In genomic region chr9:131720330-131720729, GRCh38 we compare ENCODE assay signal across 13 cellular contexts. TPM values are rescaled to one million over a fixed set of nuclear protein-coding genes. Genes with fewer than 3 reads are reported as not detected.
A peak's percentile ranks its signal among the peaks of the same experiment; 100 is the strongest.
DNase-seq lines count a peak whose midpoint lies in the region; ATAC-seq and TF ChIP-seq lines count a peak whose summit lies in the region.
"Had no signal": no experiment of that assay in that cellular context is flagged by ENCODE, and none has a peak within 500 bp of the region (broad histone marks: within the 10 kb centered on the region; RNA-seq: fewer than 3 reads in every experiment).

No MANE protein-coding gene starts in this region.

- H3K4me1 ChIP-seq in right atrium auricular region = peaks cover 0 to 80% of the 10 kb centered on the region in 2 donors
- H3K4me1 ChIP-seq: A549 had no signal

- H3K27me3 ChIP-seq in right atrium auricular region = no peaks in the 10 kb centered on the region
- H3K27me3 ChIP-seq: neutrophil had no signal

- ATAC-seq in HG03439 (IDR thresholded peaks at IDR 0.05; ENCODE audit: unreplicated experiment) = peak; percentile 37
- ATAC-seq in activated T-helper 17 cell treated with anti-CD3 and anti-CD28 coated beads, Interleukin-2, amount 50 U/mL, for 72 hours (replicated peaks) = peak; percentile 91
- peak; percentile 88 for ATAC-seq in stimulated activated effector memory CD8-positive, alpha-beta T cell treated with anti-CD3 and anti-CD28 coated beads, Interleukin-12 subunit alpha, Interleukin-12 subunit beta, amount 100 ng/mL, for 72 hours
- ATAC-seq: A549 had no signal

- H3K36me3 Mint-ChIP-seq in activated CD4-positive, alpha-beta T cell treated with anti-CD3 and anti-CD28 coated beads, Interleukin-2, amount 10 ng/mL, durations not matched to agents 24 days and 14 days (ENCODE audit: low read depth) = peaks cover 30% of the 10 kb centered on the region
- peaks cover 77% of the 10 kb centered on the region for H3K36me3 Mint-ChIP-seq in activated T-helper 17 cell treated with anti-CD3 and anti-CD28 coated beads, Interleukin-2, amount 50 U/mL, for 72 hours (ENCODE audit: low read depth)
- H3K36me3 Mint-ChIP-seq in stimulated activated effector memory CD8-positive, alpha-beta T cell treated with anti-CD3 and anti-CD28 coated beads, Interleukin-12 subunit alpha, Interleukin-12 subunit beta, amount 100 ng/mL, for 72 hours = peaks cover 66% of the 10 kb centered on the region

- H3K27ac Mint-ChIP-seq in activated CD4-positive, alpha-beta T cell treated with anti-CD3 and anti-CD28 coated beads, Interleukin-2, amount 10 ng/mL, durations not matched to agents 24 days and 14 days = peak overlapping the region; percentile 75
- H3K27ac Mint-ChIP-seq in activated T-helper 17 cell treated with anti-CD3 and anti-CD28 coated beads, Interleukin-2, amount 50 U/mL, for 72 hours = peak overlapping the region; percentile 91
- peak overlapping the region; percentile 83 for H3K27ac Mint-ChIP-seq in stimulated activated effector memory CD8-positive, alpha-beta T cell treated with anti-CD3 and anti-CD28 coated beads, Interleukin-12 subunit alpha, Interleukin-12 subunit beta, amount 100 ng/mL, for 72 hours

- peak overlapping the region; percentile 13 for H3K4me3 Mint-ChIP-seq in activated CD4-positive, alpha-beta T cell treated with anti-CD3 and anti-CD28 coated beads, Interleukin-2, amount 10 ng/mL, durations not matched to agents 24 days and 14 days
- peak overlapping the region; percentile 84 for H3K4me3 Mint-ChIP-seq in activated T-helper 17 cell treated with anti-CD3 and anti-CD28 coated beads, Interleukin-2, amount 50 U/mL, for 72 hours
- H3K4me3 Mint-ChIP-seq in stimulated activated effector memory CD8-positive, alpha-beta T cell treated with anti-CD3 and anti-CD28 coated beads, Interleukin-12 subunit alpha, Interleukin-12 subunit beta, amount 100 ng/mL, for 72 hours = peak overlapping the region; percentile 64

- no peak overlapping the region for H3K27ac ChIP-seq in right atrium auricular region
- H3K27ac ChIP-seq: A549, neutrophil had no signal

- no peaks in the 10 kb centered on the region for H3K9me3 Mint-ChIP-seq in activated CD4-positive, alpha-beta T cell treated with anti-CD3 and anti-CD28 coated beads, Interleukin-2, amount 10 ng/mL, durations not matched to agents 24 days and 14 days
- no peaks in the 10 kb centered on the region for H3K9me3 Mint-ChIP-seq in activated T-helper 17 cell treated with anti-CD3 and anti-CD28 coated beads, Interleukin-2, amount 50 U/mL, for 72 hours
- H3K9me3 Mint-ChIP-seq in stimulated activated effector memory CD8-positive, alpha-beta T cell treated with anti-CD3 and anti-CD28 coated beads, Interleukin-12 subunit alpha, Interleukin-12 subunit beta, amount 100 ng/mL, for 72 hours = no peaks in the 10 kb centered on the region

- intact Hi-C loops in activated CD4-positive, alpha-beta T cell treated with anti-CD3 and anti-CD28 coated beads, Interleukin-2, amount 10 ng/mL, durations not matched to agents 24 days and 14 days (cut with micrococcal nuclease) = no loop called here

- DNase-seq in activated CD4-positive, alpha-beta T cell treated with anti-CD3 and anti-CD28 coated beads, Interleukin-2, amount 10 ng/mL, durations not matched to agents 24 days and 14 days = peak; percentile 69
- no peak for DNase-seq in activated CD4-positive, alpha-beta T cell treated with anti-CD3 and anti-CD28 coated beads, Interleukin-2, amount 50 U/mL, for 4 hours
- no peak for DNase-seq in stimulated activated effector memory CD8-positive, alpha-beta T cell treated with anti-CD3 and anti-CD28 coated beads, Interleukin-12 subunit alpha, Interleukin-12 subunit beta, amount 100 ng/mL, for 72 hours (ENCODE audit: low spot score in 2 of 2)
- DNase-seq in NCI-H187 (lab: John Stamatoyannopoulos, UW) = no peak
- DNase-seq in SK-N-DZ (ENCODE audit: low spot score) = no peak
- DNase-seq in right atrium auricular region (ENCODE audit: low spot score) = no peak
- DNase-seq: foreskin fibroblast; H7; stimulated activated naive CD4-positive, alpha-beta T cell treated with Interleukin-2 at 50 U/mL for 16 hours had no signal

- no peaks in the 10 kb centered on the region for H3K27me3 Mint-ChIP-seq in activated CD4-positive, alpha-beta T cell treated with anti-CD3 and anti-CD28 coated beads, Interleukin-2, amount 10 ng/mL, durations not matched to agents 24 days and 14 days
- no peaks in the 10 kb centered on the region for H3K27me3 Mint-ChIP-seq in activated T-helper 17 cell treated with anti-CD3 and anti-CD28 coated beads, Interleukin-2, amount 50 U/mL, for 72 hours

- H3K4me3 ChIP-seq in right atrium auricular region = no peak overlapping the region
- H3K4me3 ChIP-seq: A549 had no signal

- peaks cover 60% of the 10 kb centered on the region for H3K4me1 Mint-ChIP-seq in activated CD4-positive, alpha-beta T cell treated with anti-CD3 and anti-CD28 coated beads, Interleukin-2, amount 10 ng/mL, durations not matched to agents 24 days and 14 days
- H3K4me1 Mint-ChIP-seq in activated T-helper 17 cell treated with anti-CD3 and anti-CD28 coated beads, Interleukin-2, amount 50 U/mL, for 72 hours = peaks cover 56% of the 10 kb centered on the region
- peaks cover 92% of the 10 kb centered on the region for H3K4me1 Mint-ChIP-seq in stimulated activated effector memory CD8-positive, alpha-beta T cell treated with anti-CD3 and anti-CD28 coated beads, Interleukin-12 subunit alpha, Interleukin-12 subunit beta, amount 100 ng/mL, for 72 hours

- no peaks in the 10 kb centered on the region for H3K36me3 ChIP-seq in right atrium auricular region

- no peaks in the 10 kb centered on the region for H3K9me3 ChIP-seq in right atrium auricular region
- H3K9me3 ChIP-seq: A549, neutrophil had no signal

- TF ChIP-seq CTCF in right atrium auricular region (IDR thresholded peaks at IDR 0.05) = no peak

RNA-seq across cellular contexts. Expression of gene RAPGEF1, which starts 19.5 kb away (rescaled TPM):
- 150 and 153 TPM in 2 replicates for total RNA-seq in activated CD4-positive, alpha-beta T cell treated with anti-CD3 and anti-CD28 coated beads, Interleukin-2, amount 10 ng/mL, durations not matched to agents 24 days and 14 days
- 100 to 1,000 TPM; 147 to 167 TPM for total RNA-seq in activated T-helper 17 cell treated with anti-CD3 and anti-CD28 coated beads, Interleukin-2, amount 50 U/mL, for 72 hours
- 22.1 and 24.4 TPM in 2 replicates for polyA plus RNA-seq in SK-N-DZ (2014; cell fraction: cytosol; rRNA removed)
- 14.7 and 19.5 TPM in 2 replicates for polyA plus RNA-seq in SK-N-DZ (2014; cell fraction: nucleus; rRNA removed)
- 10 to 100 TPM; 59.5 to 65.1 TPM for total RNA-seq in right atrium auricular region

Comparison
In these comparisons a context has a peak if more than half of its experiments do, and no peak if none do; other contexts are left out.
1. H3K4me3 Mint-ChIP-seq: peak in every context shown above with its lines; median percentile 84 in activated T-helper 17 cell treated with anti-CD3 and anti-CD28 coated beads, Interleukin-2, amount 50 U/mL, for 72 hours; 64 in stimulated activated effector memory CD8-positive, alpha-beta T cell treated with anti-CD3 and anti-CD28 coated beads, Interleukin-12 subunit alpha, Interleukin-12 subunit beta, amount 100 ng/mL, for 72 hours; 13 in activated CD4-positive, alpha-beta T cell treated with anti-CD3 and anti-CD28 coated beads, Interleukin-2, amount 10 ng/mL, durations not matched to agents 24 days and 14 days.
2. ATAC-seq: peak in every context shown above with its lines; median percentile 91 in activated T-helper 17 cell treated with anti-CD3 and anti-CD28 coated beads, Interleukin-2, amount 50 U/mL, for 72 hours; 88 in stimulated activated effector memory CD8-positive, alpha-beta T cell treated with anti-CD3 and anti-CD28 coated beads, Interleukin-12 subunit alpha, Interleukin-12 subunit beta, amount 100 ng/mL, for 72 hours; 37 in HG03439.